8 cellular contexts compared by ENCODE assay signal in genomic region chr1:155002479-155003226, GRCh38. TPM values are rescaled to one million over a fixed set of nuclear protein-coding genes. Genes with fewer than 3 reads are reported as not detected.
DNase-seq lines count a peak whose midpoint lies in the region; ATAC-seq and TF ChIP-seq lines count a peak whose summit lies in the region.

ZBTB7B (plus strand) TSS chr1:155002802; CDS start chr1:155014661, 11,859 bp downstream.

- no peak for TF ChIP-seq POLR2A in uterus (IDR thresholded peaks at IDR 0.05)

- peak within 1 kb of the TSS; percentile 97 for H3K27ac Mint-ChIP-seq in T-helper 1 cell treated with Interleukin-12 subunit alpha and Interleukin-12 subunit beta and Interleukin-4 antibody, amounts not matched to agents 30 μg/mL and 1 μg/mL, for 36 hours

- H3K36me3 ChIP-seq in mucosa of rectum (ENCODE audit: control insufficient read depth in 2 of 2, insufficient read depth in 2 of 2, low read length in 2 of 2), result peaks cover 0 to 3% of the 10 kb centered on the region in 2 donors
- no peaks in the 10 kb centered on the region for H3K36me3 ChIP-seq in uterus

- peak within 1 kb of the TSS; percentile 100 for H3K9ac ChIP-seq in mucosa of rectum (ENCODE audit: low read depth in 1 of 2, low read length in 2 of 2)

- H3K27me3 ChIP-seq in mucosa of rectum (ENCODE audit: control insufficient read depth in 2 of 2, insufficient read depth in 2 of 2, low read length in 2 of 2) (no peaks in the 10 kb centered on the region), uterus (no peaks in the 10 kb centered on the region)

- H3K36me3 Mint-ChIP-seq in T-helper 1 cell treated with Interleukin-12 subunit alpha and Interleukin-12 subunit beta and Interleukin-4 antibody, amounts not matched to agents 30 μg/mL and 1 μg/mL, for 36 hours (ENCODE audit: low read depth), result peaks cover 5% of the 10 kb centered on the region

- no peaks in the 10 kb centered on the region for H3K9me3 Mint-ChIP-seq in T-helper 1 cell treated with Interleukin-12 subunit alpha and Interleukin-12 subunit beta and Interleukin-4 antibody, amounts not matched to agents 30 μg/mL and 1 μg/mL, for 36 hours

- H3K4me3 ChIP-seq in epithelial cell of proximal tubule (ENCODE audit: low read depth, low read length) (peak within 1 kb of the TSS; percentile 85), mucosa of rectum (ENCODE audit: low read length in 2 of 2) (peak within 1 kb of the TSS; percentile 95 to 100), uterus (peak within 1 kb of the TSS; percentile 56 to 97)

- intact Hi-C loops in uterus (cut with DNase I; ENCODE audit: low total_unique reads), result no loop called here

- peak within 1 kb of the TSS; percentile 99 for H3K4me3 Mint-ChIP-seq in T-helper 1 cell treated with Interleukin-12 subunit alpha and Interleukin-12 subunit beta and Interleukin-4 antibody, amounts not matched to agents 30 μg/mL and 1 μg/mL, for 36 hours

- no peaks in the 10 kb centered on the region for H3K27me3 Mint-ChIP-seq in T-helper 1 cell treated with Interleukin-12 subunit alpha and Interleukin-12 subunit beta and Interleukin-4 antibody, amounts not matched to agents 30 μg/mL and 1 μg/mL, for 36 hours (ENCODE audit: low read depth)

- no peak for TF ChIP-seq CTCF in epithelial cell of proximal tubule (conservative IDR thresholded peaks at IDR 0.05; ENCODE audit: low read depth, low read length)
- TF ChIP-seq CTCF in uterus (IDR thresholded peaks at IDR 0.05), result no peak

- H3K4me1 ChIP-seq in mucosa of rectum (ENCODE audit: control insufficient read depth in 2 of 2, insufficient read depth in 2 of 2, low read length in 2 of 2) (peaks cover 43 to 51% of the 10 kb centered on the region in 2 donors), uterus (peaks cover 0 to 22% of the 10 kb centered on the region in 2 donors)

- peaks cover 48% of the 10 kb centered on the region for H3K4me1 Mint-ChIP-seq in T-helper 1 cell treated with Interleukin-12 subunit alpha and Interleukin-12 subunit beta and Interleukin-4 antibody, amounts not matched to agents 30 μg/mL and 1 μg/mL, for 36 hours (ENCODE audit: low read depth)

- ATAC-seq in HG02571 (IDR thresholded peaks at IDR 0.05; ENCODE audit: unreplicated experiment) (peak; percentile 4), GM18861 (IDR thresholded peaks at IDR 0.05; ENCODE audit: unreplicated experiment) (no peak)

- DNase-seq in COR-L47 (lab: John Stamatoyannopoulos, UW), result peak; percentile 64
- no peak for DNase-seq in epithelial cell of proximal tubule (ENCODE audit: low read depth)
- peak in 1 of 2 donors; percentile 58 for DNase-seq in uterus
- no peak for DNase-seq in NAMALWA (ENCODE audit: low spot score)

- H3K27ac ChIP-seq in mucosa of rectum (ENCODE audit: low read depth in 2 of 2, low read length in 2 of 2) (peak within 1 kb of the TSS; percentile 99), uterus (peak within 1 kb of the TSS; percentile 95 to 99)

- H3K9me3 ChIP-seq in mucosa of rectum (ENCODE audit: control insufficient read depth in 2 of 2, low read length in 2 of 2) (no peaks in the 10 kb centered on the region), uterus (no peaks in the 10 kb centered on the region)

RNA-seq across cellular contexts. Expression of gene ZBTB7B, which starts in this region (rescaled TPM):
- total RNA-seq in epithelial cell of proximal tubule (20.4 and 20.7 TPM in 2 replicates), uterus (10 to 100 TPM in 2 of 4 donors, 1 to 10 TPM in 2; 3.8 to 53.4 (median 11.9) TPM)
